Comparison of ENCODE assay signal across 1 cellular context in the genomic region with DNA sequence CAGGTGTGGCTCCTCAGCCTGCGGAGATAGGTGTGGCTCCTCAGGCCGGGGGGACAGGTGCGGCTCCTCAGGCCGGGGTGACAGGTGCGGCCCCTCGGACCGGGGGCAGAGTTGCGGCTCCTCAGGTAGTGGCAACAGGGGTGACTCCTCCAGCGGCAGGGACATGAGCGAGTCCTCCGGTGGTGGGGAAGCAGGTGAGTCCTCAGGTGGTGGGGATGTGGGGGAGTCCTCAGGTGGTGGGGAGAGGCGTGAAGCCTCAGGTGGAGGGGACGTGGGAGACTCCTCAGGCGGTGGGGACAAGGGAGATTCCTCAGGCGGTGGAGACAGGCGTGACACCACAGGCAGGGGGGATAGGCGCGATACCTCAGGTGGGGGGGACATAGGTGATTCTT.
TF ChIP-seq lines count a peak whose summit lies in the region.

No MANE protein-coding gene starts in this region.

TF ChIP-seq in GM12878, 131 proteins besides CTCF, POLR2A, EP300 and RAD21:
- no peak for TF ChIP-seq EED (IDR thresholded peaks at IDR 0.05; ENCODE audit: low read depth)
- TF ChIP-seq POLR2AphosphoS2 (IDR thresholded peaks at IDR 0.05; ENCODE audit: low read depth, low read length), result 0 out of 2 replicates have a peak, but pooled peaks have one; percentile 61
- TF ChIP-seq RCOR1 (conservative IDR thresholded peaks at IDR 0.05; ENCODE audit: low read depth, low read length), result no peak
